In genomic region chr15:82045892-82046667, GRCh38 we compare ENCODE assay signal across 9 cellular contexts. TPM values are rescaled to one million over a fixed set of nuclear protein-coding genes. Genes with fewer than 3 reads are reported as not detected.
DNase-seq lines count a peak whose midpoint lies in the region; ATAC-seq, FAIRE-seq and TF ChIP-seq lines count a peak whose summit lies in the region.
"Had no signal": no experiment of that assay in that cellular context is flagged by ENCODE, and none has a peak within 500 bp of the region (broad histone marks: within the 10 kb centered on the region; RNA-seq: fewer than 3 reads in every experiment).

MEX3B (minus strand) TSS chr15:82046018; CDS start chr15:82045705, 313 bp downstream.

- peak within 1 kb of the TSS; percentile 81 for H3K9ac ChIP-seq in mesenchymal stem cell (ENCODE audit: low read length)

- FAIRE-seq in HTR-8/SVneo (lab: Jason Lieb, UNC): peak; percentile 80
- FAIRE-seq: colon had no signal

- peak within 1 kb of the TSS; percentile 89 for H3K4me3 Mint-ChIP-seq in CD8-positive, alpha-beta T cell
- peak within 1 kb of the TSS; percentile 77 for H3K4me3 Mint-ChIP-seq in activated CD8-positive, alpha-beta memory T cell treated with anti-CD3 and anti-CD28 coated beads, Interleukin-2, amount 10 ng/mL, durations not matched to agents 7 days and 5 days
- peak within 1 kb of the TSS; percentile 86 to 90 for H3K4me3 Mint-ChIP-seq in effector memory CD8-positive, alpha-beta T cell

- H2AFZ ChIP-seq in mesenchymal stem cell (ENCODE audit: low read depth, low read length): peak within 1 kb of the TSS; percentile 86

- H3K36me3 ChIP-seq in CD8-positive, alpha-beta T cell (ENCODE audit: insufficient read depth, low read length): no peaks in the 10 kb centered on the region
- peaks cover 0 to 14% of the 10 kb centered on the region in 2 experiments for H3K36me3 ChIP-seq in mesenchymal stem cell (ENCODE audit: control insufficient read depth in 1 of 2, insufficient read depth in 2 of 2, low read depth in 1 of 2, low read length in 2 of 2)

- peak within 1 kb of the TSS; percentile 89 for H3K4me2 ChIP-seq in mesenchymal stem cell (ENCODE audit: low read length, poor library complexity, severe bottlenecking)

- intact Hi-C loops in CD8-positive, alpha-beta T cell (cut with DNase I, micrococcal nuclease): loop anchor here (2.0 to 10.0 kb wide), 11 partner anchors 51 to 1059 kb away; partner anchors contain the start of genes TLNRD1 (in 2 of the 2), BTBD1 (in 1 of the 2), EFL1 (in 1 of the 2) and MESD (in 1 of the 2)

- CTCF ChIA-PET in CD8-positive, alpha-beta T cell (lab: Charles Lee): interaction anchor here (0.6 to 0.8 kb wide), 3 partner anchors 14 to 94 kb away, joined by 3 read pairs; no protein-coding TSS in a partner anchor
- CTCF ChIA-PET in activated CD8-positive, alpha-beta memory T cell treated with anti-CD3 and anti-CD28 coated beads, Interleukin-2, amount 10 ng/mL, durations not matched to agents 7 days and 5 days (lab: Charles Lee): interaction anchor here (0.8 to 1.2 kb wide), 3 partner anchors 9 to 62 kb away, joined by 3 to 5 read pairs (median 3); no protein-coding TSS in a partner anchor

- H3K79me1 ChIP-seq in mesenchymal stem cell (replicated peaks; ENCODE audit: low read length, poor library complexity, severe bottlenecking): peaks cover 2% of the 10 kb centered on the region

- H3K14ac ChIP-seq in mesenchymal stem cell (ENCODE audit: low read length in 2 of 2): peak within 1 kb of the TSS in 1 of 2 experiments; percentile 95

- H4K91ac ChIP-seq in mesenchymal stem cell (ENCODE audit: low read length): peak within 1 kb of the TSS; percentile 76

- peaks cover 19% of the 10 kb centered on the region for H3K4me1 ChIP-seq in CD8-positive, alpha-beta T cell (ENCODE audit: insufficient read depth, low read length)
- peaks cover 18% of the 10 kb centered on the region for H3K4me1 ChIP-seq in mesenchymal stem cell (ENCODE audit: control insufficient read depth, insufficient read depth, low read depth, low read length)

- ATAC-seq in CD8-positive, alpha-beta T cell: peak; percentile 62
- peak; percentile 70 for ATAC-seq in GM21390 (IDR thresholded peaks at IDR 0.05; ENCODE audit: unreplicated experiment)
- peak; percentile 76 for ATAC-seq in activated CD8-positive, alpha-beta memory T cell treated with anti-CD3 and anti-CD28 coated beads, Interleukin-2, amount 10 ng/mL, durations not matched to agents 7 days and 5 days
- peak; percentile 60 for ATAC-seq in effector memory CD8-positive, alpha-beta T cell (replicated peaks)

- no peak within 1 kb of the TSS for H2AK5ac ChIP-seq in mesenchymal stem cell (ENCODE audit: low read length, severe bottlenecking)

- H3K4ac ChIP-seq in mesenchymal stem cell (ENCODE audit: low read depth in 1 of 2, low read length in 2 of 2): peak within 1 kb of the TSS; percentile 70 to 95

- no peak for TF ChIP-seq CTCF in CD8-positive, alpha-beta T cell (IDR thresholded peaks at IDR 0.05)

- H3K4me3 ChIP-seq in CD8-positive, alpha-beta T cell (ENCODE audit: low read depth, low read length): peak within 1 kb of the TSS; percentile 98
- H3K4me3 ChIP-seq in mesenchymal stem cell (ENCODE audit: insufficient read depth in 1 of 2, low read depth in 1 of 2, low read length in 2 of 2): peak within 1 kb of the TSS; percentile 87 to 89

- H3K4me1 Mint-ChIP-seq in CD8-positive, alpha-beta T cell (ENCODE audit: low read depth): peaks cover 16% of the 10 kb centered on the region
- peaks cover 16% of the 10 kb centered on the region for H3K4me1 Mint-ChIP-seq in activated CD8-positive, alpha-beta memory T cell treated with anti-CD3 and anti-CD28 coated beads, Interleukin-2, amount 10 ng/mL, durations not matched to agents 7 days and 5 days
- H3K4me1 Mint-ChIP-seq in effector memory CD8-positive, alpha-beta T cell (ENCODE audit: low read depth in 2 of 2): peaks cover 0 to 17% of the 10 kb centered on the region in 2 donors

- peak within 1 kb of the TSS; percentile 70 for H3K27ac ChIP-seq in CD8-positive, alpha-beta T cell (ENCODE audit: low read depth, low read length)
- peak within 1 kb of the TSS; percentile 88 for H3K27ac ChIP-seq in mesenchymal stem cell (ENCODE audit: low read length, poor library complexity, severe bottlenecking)

- no peaks in the 10 kb centered on the region for H3K9me3 Mint-ChIP-seq in CD8-positive, alpha-beta T cell
- H3K9me3 Mint-ChIP-seq in activated CD8-positive, alpha-beta memory T cell treated with anti-CD3 and anti-CD28 coated beads, Interleukin-2, amount 10 ng/mL, durations not matched to agents 7 days and 5 days (ENCODE audit: low read depth): no peaks in the 10 kb centered on the region
- peaks cover 0 to 6% of the 10 kb centered on the region in 2 donors for H3K9me3 Mint-ChIP-seq in effector memory CD8-positive, alpha-beta T cell

- peak within 1 kb of the TSS; percentile 93 to 99 for H3K18ac ChIP-seq in mesenchymal stem cell (ENCODE audit: low read depth in 1 of 2, low read length in 2 of 2)

- peak; percentile 57 to 90 (median 80) for DNase-seq in CD8-positive, alpha-beta T cell
- DNase-seq in HTR-8/SVneo (ENCODE audit: insufficient read length, low spot score) (peak; percentile 94), NOMO-1 treated with DMSO at 0.1 percent for 48 hours (lab: John Stamatoyannopoulos, UW; ENCODE audit: unreplicated experiment) (peak; percentile 87), mesenchymal stem cell (peak; percentile 99)
- peak; percentile 95 for DNase-seq in activated CD8-positive, alpha-beta memory T cell treated with anti-CD3 and anti-CD28 coated beads, Interleukin-2, amount 10 ng/mL, durations not matched to agents 7 days and 5 days
- peak; percentile 38 to 62 (median 45) for DNase-seq in effector memory CD8-positive, alpha-beta T cell
- DNase-seq in stimulated activated CD8-positive, alpha-beta memory T cell treated with anti-CD3 and anti-CD28 coated beads, Interleukin-12 subunit alpha, Interleukin-12 subunit beta, amount 100 ng/mL, for 1 hour (ENCODE audit: low read depth): peak; percentile 69

- H4K8ac ChIP-seq in mesenchymal stem cell (ENCODE audit: low read length): peak within 1 kb of the TSS; percentile 89

- H2BK12ac ChIP-seq in mesenchymal stem cell (ENCODE audit: low read length in 2 of 2): peak within 1 kb of the TSS in 1 of 2 experiments; percentile 90

- H3K27me3 ChIP-seq in CD8-positive, alpha-beta T cell (ENCODE audit: insufficient read depth, low read length): no peaks in the 10 kb centered on the region
- H3K27me3 ChIP-seq in mesenchymal stem cell (ENCODE audit: control insufficient read depth in 1 of 2, insufficient read depth in 1 of 2, low read length in 2 of 2): peaks cover 24 to 38% of the 10 kb centered on the region in 2 experiments

- peak within 1 kb of the TSS; percentile 44 for H2BK15ac ChIP-seq in mesenchymal stem cell (ENCODE audit: low read depth, poor library complexity, severe bottlenecking)

- peak within 1 kb of the TSS; percentile 79 for H2BK5ac ChIP-seq in mesenchymal stem cell (ENCODE audit: low read depth, low read length, poor library complexity, severe bottlenecking)

- H3K27me3 Mint-ChIP-seq in CD8-positive, alpha-beta T cell (ENCODE audit: low read depth): no peaks in the 10 kb centered on the region
- H3K27me3 Mint-ChIP-seq in activated CD8-positive, alpha-beta memory T cell treated with anti-CD3 and anti-CD28 coated beads, Interleukin-2, amount 10 ng/mL, durations not matched to agents 7 days and 5 days: peaks cover 43% of the 10 kb centered on the region
- H3K27me3 Mint-ChIP-seq in effector memory CD8-positive, alpha-beta T cell: peaks cover 9 to 55% of the 10 kb centered on the region in 2 donors

- POLR2A ChIA-PET in CD8-positive, alpha-beta T cell (lab: Charles Lee): no interaction called here

- H3K36me3 Mint-ChIP-seq in CD8-positive, alpha-beta T cell: no peaks in the 10 kb centered on the region
- H3K36me3 Mint-ChIP-seq in activated CD8-positive, alpha-beta memory T cell treated with anti-CD3 and anti-CD28 coated beads, Interleukin-2, amount 10 ng/mL, durations not matched to agents 7 days and 5 days: no peaks in the 10 kb centered on the region
- peaks cover 3% of the 10 kb centered on the region for H3K36me3 Mint-ChIP-seq in effector memory CD8-positive, alpha-beta T cell (ENCODE audit: insufficient read depth)

- under 1% methylated on average over 54 of the region's 68 CpGs for WGBS in mesenchymal stem cell

- peak within 1 kb of the TSS in 1 of 2 experiments; percentile 86 for H3K23ac ChIP-seq in mesenchymal stem cell (ENCODE audit: low read length in 2 of 2)

- H2BK120ac ChIP-seq in mesenchymal stem cell (ENCODE audit: low read depth, low read length): peak within 1 kb of the TSS; percentile 44

- no peaks in the 10 kb centered on the region for H3K9me3 ChIP-seq in CD8-positive, alpha-beta T cell (ENCODE audit: low read length)
- H3K9me3 ChIP-seq in mesenchymal stem cell (ENCODE audit: control insufficient read depth, low read length): no peaks in the 10 kb centered on the region

- H3K27ac Mint-ChIP-seq in CD8-positive, alpha-beta T cell: peak within 1 kb of the TSS; percentile 77
- H3K27ac Mint-ChIP-seq in activated CD8-positive, alpha-beta memory T cell treated with anti-CD3 and anti-CD28 coated beads, Interleukin-2, amount 10 ng/mL, durations not matched to agents 7 days and 5 days: peak within 1 kb of the TSS; percentile 75
- peak within 1 kb of the TSS; percentile 44 to 49 for H3K27ac Mint-ChIP-seq in effector memory CD8-positive, alpha-beta T cell

RNA-seq across cellular contexts. Expression of gene MEX3B, which starts in this region (rescaled TPM):
- 1 to 10 TPM; 3.3 to 3.7 TPM for total RNA-seq in CD8-positive, alpha-beta T cell
- total RNA-seq in activated CD8-positive, alpha-beta memory T cell treated with anti-CD3 and anti-CD28 coated beads, Interleukin-2, amount 10 ng/mL, durations not matched to agents 7 days and 5 days: under 1 TPM; 0.64 to 0.73 TPM
- polyA plus RNA-seq in mesenchymal stem cell (2013, experiment 1 of 2): 5.3 TPM
- polyA plus RNA-seq in mesenchymal stem cell (2013, experiment 2 of 2): 6.3 TPM

Comparison
In these comparisons a context has a peak if more than half of its experiments do, and no peak if none do; other contexts are left out.
1. Peak in every context shown above with its lines: DNase-seq, ATAC-seq, H3K4me3 ChIP-seq and H3K27ac ChIP-seq.
2. Peak in DNase-seq and ATAC-seq in activated CD8-positive, alpha-beta memory T cell treated with anti-CD3 and anti-CD28 coated beads, Interleukin-2, amount 10 ng/mL, durations not matched to agents 7 days and 5 days; RNA of the gene not detected or under 1 TPM.
3. DNase-seq: peak in every context shown above with its lines; median percentile 99 in mesenchymal stem cell; 95 in activated CD8-positive, alpha-beta memory T cell treated with anti-CD3 and anti-CD28 coated beads, Interleukin-2, amount 10 ng/mL, durations not matched to agents 7 days and 5 days; 94 in HTR-8/SVneo; 87 in NOMO-1 treated with DMSO at 0.1 percent for 48 hours; 80 in CD8-positive, alpha-beta T cell; 69 in stimulated activated CD8-positive, alpha-beta memory T cell treated with anti-CD3 and anti-CD28 coated beads, Interleukin-12 subunit alpha, Interleukin-12 subunit beta, amount 100 ng/mL, for 1 hour; 45 in effector memory CD8-positive, alpha-beta T cell.